In genomic region chr21:19899645-19900044, GRCh38 we compare ENCODE assay signal across 30 cellular contexts.
"Had no signal": no experiment of that assay in that cellular context is flagged by ENCODE, and none has a peak within 500 bp of the region (broad histone marks: within the 10 kb centered on the region; RNA-seq: fewer than 3 reads in every experiment).

No MANE protein-coding gene starts in this region.

- H3K27ac ChIP-seq: ascending aorta, breast epithelium, Peyer's patch, SJSA1, VCaP had no signal

- H3K4me1 ChIP-seq: ascending aorta, breast epithelium, Peyer's patch, SJSA1 had no signal

- DNase-seq: activated B cell treated with CpG ODN at 0.5 μM for 24 hours; activated CD4-positive, alpha-beta memory T cell treated with anti-CD3 and anti-CD28 coated beads for 36 hours; activated CD4-positive, alpha-beta T cell treated with anti-CD3 and anti-CD28 coated beads for 4 hours; activated CD4-positive, alpha-beta T cell treated with anti-CD3 and anti-CD28 coated beads, Interleukin-2, amount 50 U/mL, for 1 hour; activated CD4-positive, CD25-positive, alpha-beta regulatory T cell treated with anti-CD3 and anti-CD28 coated beads, Interleukin-2, amount 50 U/mL, for 72 hours; activated CD8-positive, alpha-beta memory T cell treated with anti-CD3 and anti-CD28 coated beads, Interleukin-2, amount 50 U/mL, for 48 hours; activated effector memory CD4-positive, alpha-beta T cell treated with Interleukin-2 at 50 U/mL for 16 hours; activated naive CD4-positive, alpha-beta T cell treated with anti-CD3 and anti-CD28 coated beads, Interleukin-2, amount 10 ng/mL, durations not matched to agents 7 days and 5 days; activated T-cell treated with anti-CD3 and anti-CD28 coated beads, Interleukin-2, amount 50 U/mL, for 48 hours; amniotic stem cell; Karpas-422; NCI-H1048; NCI-H1694 treated with DMSO at 0.1 percent for 48 hours; NCI-H2029 treated with DMSO at 0.1 percent for 48 hours; NCI-H2107; NCI-H2171; NCI-H510A; NCI-H526; NCI-H748 treated with DMSO at 0.1 percent for 48 hours; NK-92 treated with Interleukin-12 subunit alpha and Interleukin-12 subunit beta, amount 100 ng/mL, for 24 hours; PC-3; Peyer's patch; RPMI8226; SHP77 treated with DMSO at 0.1 percent for 48 hours; SK-N-SH had no signal

- H3K9ac ChIP-seq: SK-N-SH had no signal

- FAIRE-seq: TTC549 had no signal

- ATAC-seq: PC-3 had no signal

- H3K27me3 ChIP-seq: ascending aorta, breast epithelium, Peyer's patch, SJSA1 had no signal

- H3K4me3 ChIP-seq: ascending aorta, breast epithelium, Peyer's patch, SJSA1 had no signal

- H3K4me2 ChIP-seq: SK-N-SH had no signal

- H3K36me3 ChIP-seq: ascending aorta, breast epithelium, Peyer's patch, SJSA1 had no signal

- H3K9me3 ChIP-seq: ascending aorta, Peyer's patch, SJSA1, SK-N-SH had no signal
